In the genomic region with DNA sequence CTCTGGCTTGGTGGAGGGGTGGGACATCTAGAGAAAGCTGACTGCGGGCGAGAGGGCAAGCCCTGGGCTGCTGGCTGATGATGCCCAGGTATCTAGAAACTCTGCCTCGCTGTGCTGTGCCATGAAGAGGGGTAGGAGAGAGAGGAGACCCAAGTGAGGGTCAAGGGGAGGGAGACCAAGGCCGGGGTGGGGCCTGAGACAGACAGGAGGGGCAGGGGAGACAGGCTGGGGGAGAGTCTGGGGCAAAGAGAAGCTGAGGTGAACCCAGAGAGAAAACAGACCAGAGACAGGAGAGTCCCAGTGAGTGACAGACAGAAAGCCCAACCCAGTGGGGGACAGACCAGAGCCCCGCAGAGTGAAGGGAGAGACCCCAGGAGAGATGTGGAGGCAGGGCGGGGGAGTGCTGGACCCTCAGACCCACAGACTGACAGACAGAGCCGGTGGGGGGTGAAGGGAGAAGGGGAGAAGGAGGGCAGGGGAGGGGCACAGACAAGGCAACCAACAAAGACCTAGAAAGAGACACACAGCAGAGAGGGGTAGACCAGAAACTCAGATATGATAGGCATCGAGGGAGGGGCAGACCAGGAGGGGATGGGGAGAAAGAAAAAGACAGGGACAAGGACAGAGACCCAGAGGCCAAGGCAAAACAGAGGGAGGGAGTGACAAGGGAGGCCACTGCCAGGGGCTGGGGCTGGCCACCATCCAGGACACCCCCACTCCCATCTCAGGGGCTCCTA, we compare ENCODE assay signal across 11 cellular contexts. TPM values are rescaled to one million over a fixed set of nuclear protein-coding genes. Genes with fewer than 3 reads are reported as not detected.
DNase-seq lines count a peak whose midpoint lies in the region; ATAC-seq and TF ChIP-seq lines count a peak whose summit lies in the region.
"Had no signal": no experiment of that assay in that cellular context is flagged by ENCODE, and none has a peak within 500 bp of the region (broad histone marks: within the 10 kb centered on the region; RNA-seq: fewer than 3 reads in every experiment).

No MANE protein-coding gene starts in this region.

- peak overlapping the region; percentile 39 for H4K12ac ChIP-seq in trophoblast cell (ENCODE audit: low read depth, low read length)

- TF ChIP-seq CTCF in AG04449 (IDR thresholded peaks at IDR 0.05; ENCODE audit: insufficient read depth, low read length, missing control alignments) (no peak), PC-9 (conservative IDR thresholded peaks at IDR 0.05) (no peak), right atrium auricular region (IDR thresholded peaks at IDR 0.05) (no peak)

- POLR2A ChIA-PET in AG04449 (lab: Yijun Ruan, JAX) (interaction anchor here (1.0 kb wide), 1 partner anchor 33 kb away, joined by 3 read pairs; no protein-coding TSS in a partner anchor), PC-9 (lab: Charles Lee; ENCODE audit: unreplicated experiment) (no interaction called here)

- peak overlapping the region; percentile 93 for H3K14ac ChIP-seq in trophoblast cell (ENCODE audit: low read length)

- H2BK12ac ChIP-seq in trophoblast cell (ENCODE audit: low read length): peak overlapping the region; percentile 82

- H3K4me3 ChIP-seq in AG04449 (ENCODE audit: low read depth, low read length) (peak overlapping the region; percentile 8; the same call in 1 of the 2 replicates), PC-9 (no peak overlapping the region), right atrium auricular region (peak overlapping the region in 1 of 2 donors; percentile 43), trophoblast cell (ENCODE audit: low read depth, low read length) (no peak overlapping the region)

- peaks cover 32% of the 10 kb centered on the region for H3F3A ChIP-seq in PC-9 (ENCODE audit: insufficient read depth, low read depth)

- no peaks in the 10 kb centered on the region for H3K36me3 ChIP-seq in PC-9 (ENCODE audit: low read depth)
- no peaks in the 10 kb centered on the region for H3K36me3 ChIP-seq in right atrium auricular region
- H3K36me3 ChIP-seq in trophoblast cell (ENCODE audit: control insufficient read depth in 1 of 2, insufficient read depth in 2 of 2, low read length in 2 of 2): peaks cover 6 to 9% of the 10 kb centered on the region in 2 experiments

- peak overlapping the region; percentile 93 for H2BK5ac ChIP-seq in trophoblast cell (ENCODE audit: low read depth, low read length, poor library complexity)

- H3K9me3 ChIP-seq in PC-9 (ENCODE audit: insufficient read depth, low read depth) (no peaks in the 10 kb centered on the region), right atrium auricular region (no peaks in the 10 kb centered on the region), trophoblast cell (ENCODE audit: insufficient read depth, low read depth, low read length) (no peaks in the 10 kb centered on the region)

- WGBS in trophoblast cell (ENCODE audit: extremely low coverage, insufficient coverage, insufficient read length): no CpG with 5 or more reads among the region's 8 CpGs

- H3K4me1 ChIP-seq in PC-9 (replicated peaks; ENCODE audit: insufficient read depth) (peaks cover 65% of the 10 kb centered on the region), right atrium auricular region (peaks cover 0 to 94% of the 10 kb centered on the region in 2 donors), trophoblast cell (ENCODE audit: control insufficient read depth in 1 of 2, insufficient read depth in 2 of 2, low read length in 2 of 2) (peaks cover 69 to 79% of the 10 kb centered on the region in 2 experiments)

- H4K8ac ChIP-seq in trophoblast cell (ENCODE audit: low read depth, low read length): peak overlapping the region; percentile 80

- H4K20me1 ChIP-seq in PC-9 (ENCODE audit: insufficient read depth): peaks cover 18% of the 10 kb centered on the region; the same call in 1 of the 2 replicates

- H3K4ac ChIP-seq in trophoblast cell (ENCODE audit: low read depth, low read length): peak overlapping the region; percentile 90

- H3K4me2 ChIP-seq in PC-9: peak overlapping the region; percentile 64
- peak overlapping the region; percentile 69 for H3K4me2 ChIP-seq in trophoblast cell (ENCODE audit: low read length)

- H2AK5ac ChIP-seq in trophoblast cell (ENCODE audit: low read length): peak overlapping the region; percentile 75

- no peak overlapping the region for H2AFZ ChIP-seq in PC-9
- peak overlapping the region; percentile 45 for H2AFZ ChIP-seq in trophoblast cell (ENCODE audit: insufficient read depth, low read length, poor library complexity)

- DNase-seq in AG04449 (ENCODE audit: low read depth, low spot score) (no peak), PC-9 (no peak), right atrium auricular region (ENCODE audit: low spot score) (no peak), trophoblast cell (no peak), OCI-M1 (lab: John Stamatoyannopoulos, UW) (no peak)
- DNase-seq: activated CD8-positive, alpha-beta T cell treated with anti-CD3 and anti-CD28 coated beads, Interleukin-2, amount 10 ng/mL, durations not matched to agents 7 days and 5 days; T-cell had no signal

- H3K27ac ChIP-seq in PC-9: no peak overlapping the region
- peak overlapping the region; percentile 83 to 89 for H3K27ac ChIP-seq in right atrium auricular region
- H3K27ac ChIP-seq in trophoblast cell (ENCODE audit: low read depth, low read length): peak overlapping the region; percentile 97

- peaks cover 80% of the 10 kb centered on the region for H3K79me1 ChIP-seq in trophoblast cell (ENCODE audit: low read length)

- BruUV-seq in PC-9 (replicated peaks; lab: Mats Ljungman, UMichigan): no TSS peak

- H2BK120ac ChIP-seq in trophoblast cell (ENCODE audit: insufficient read depth, low read length, poor library complexity): peak overlapping the region; percentile 91

- H3K79me2 ChIP-seq in PC-9 (ENCODE audit: low read depth) (peaks cover 84% of the 10 kb centered on the region), trophoblast cell (ENCODE audit: control insufficient read depth, insufficient read depth, low read length, poor library complexity) (peaks cover 60% of the 10 kb centered on the region)

- CTCF ChIA-PET in AG04449 (lab: Yijun Ruan, JAX) (interaction anchor here (1.3 to 1.5 kb wide), 2 partner anchors 11 to 24 kb away, joined by 3 read pairs; no protein-coding TSS in a partner anchor), PC-9 (lab: Charles Lee) (interaction anchor here (0.6 kb wide), 1 partner anchor 506 kb away, joined by 3 read pairs; no protein-coding TSS in a partner anchor)

- H3K23ac ChIP-seq in trophoblast cell (ENCODE audit: low read length): no peak overlapping the region

- H4K91ac ChIP-seq in trophoblast cell (ENCODE audit: low read depth, low read length): peak overlapping the region; percentile 98

- intact Hi-C loops in PC-9 (cut with micrococcal nuclease; ENCODE audit: unreplicated experiment): no loop called here

- no peaks in the 10 kb centered on the region for H3K27me3 ChIP-seq in PC-9 (ENCODE audit: insufficient read depth, low read depth)
- H3K27me3 ChIP-seq in right atrium auricular region: no peaks in the 10 kb centered on the region
- H3K27me3 ChIP-seq in trophoblast cell (ENCODE audit: insufficient read depth, low read length): no peaks in the 10 kb centered on the region

- no peaks in the 10 kb centered on the region for H3K9me2 ChIP-seq in PC-9 (ENCODE audit: insufficient read depth)

- peak overlapping the region; percentile 34 for H3K9ac ChIP-seq in trophoblast cell (ENCODE audit: low read length)

- ATAC-seq in HG02970 (IDR thresholded peaks at IDR 0.05; ENCODE audit: low FRiP score, unreplicated experiment) (no peak), GM21360 (IDR thresholded peaks at IDR 0.05; ENCODE audit: unreplicated experiment) (no peak), GM19035 (IDR thresholded peaks at IDR 0.05; ENCODE audit: unreplicated experiment) (no peak)
- ATAC-seq: activated CD8-positive, alpha-beta T cell treated with anti-CD3 and anti-CD28 coated beads, Interleukin-2, amount 10 ng/mL, durations not matched to agents 7 days and 5 days; T-cell had no signal

- H3K18ac ChIP-seq in trophoblast cell (ENCODE audit: low read length): peak overlapping the region; percentile 85

RNA-seq across cellular contexts. Expression of a gene that starts 5.9 kb away (rescaled TPM):
- total RNA-seq in PC-9 (2021) (33.1 and 40.1 TPM in 2 replicates), right atrium auricular region (10 to 100 TPM; 19.3 to 37.1 TPM)
- 196 and 208 TPM in 2 replicates for polyA plus RNA-seq in trophoblast cell (2013)

RNA-seq across cellular contexts. Expression of a gene that starts 21.7 kb away (rescaled TPM):
- not detected in 2 replicates for total RNA-seq in PC-9 (2021)
- not detected for total RNA-seq in right atrium auricular region
- 0.82 and 1.4 TPM in 2 replicates for polyA plus RNA-seq in trophoblast cell (2013)
- total RNA-seq: activated CD8-positive, alpha-beta T cell treated with anti-CD3 and anti-CD28 coated beads, Interleukin-2, amount 10 ng/mL, durations not matched to agents 7 days and 5 days; G401; T-cell had no signal

RNA-seq across cellular contexts. Expression of a gene that starts 22.8 kb away (rescaled TPM):
- 1,335 and 1,742 TPM in 2 replicates for total RNA-seq in PC-9 (2021)
- 100 to 1,000 TPM; 571 to 831 TPM for total RNA-seq in right atrium auricular region
- polyA plus RNA-seq in trophoblast cell (2013): 1,387 and 1,493 TPM in 2 replicates

RNA-seq across cellular contexts. Expression of a gene that starts 38.9 kb away (rescaled TPM):
- total RNA-seq in PC-9 (2021): 6.9 and 9.6 TPM in 2 replicates
- total RNA-seq in right atrium auricular region: 1 to 10 TPM; 3.4 to 3.5 TPM
- polyA plus RNA-seq in trophoblast cell (2013): 11.4 and 11.5 TPM in 2 replicates
